Comparison of ENCODE assay signal across 21 cellular contexts in the genomic region with DNA sequence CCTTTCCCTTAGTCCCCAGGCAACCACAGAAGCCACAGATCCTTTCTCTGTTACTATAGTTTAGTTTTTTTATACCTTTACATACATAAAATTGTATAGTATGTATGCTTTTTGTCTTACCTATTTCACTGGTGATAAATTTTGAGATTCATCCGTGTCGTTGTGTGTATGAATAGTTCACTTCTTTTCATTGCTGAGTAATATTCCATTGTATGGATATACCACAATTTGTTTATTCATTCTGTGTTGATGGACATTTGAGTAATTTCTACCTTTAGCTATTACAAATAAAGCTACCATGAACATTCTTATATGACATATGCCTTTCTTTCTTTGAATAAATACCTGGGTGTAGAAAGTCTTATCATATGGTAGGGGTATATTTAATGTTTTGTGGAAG.
"Had no signal": no experiment of that assay in that cellular context is flagged by ENCODE, and none has a peak within 500 bp of the region (broad histone marks: within the 10 kb centered on the region; RNA-seq: fewer than 3 reads in every experiment).

No MANE protein-coding gene starts in this region.

- H3K27ac ChIP-seq: KMS-11, SJSA1, SK-N-MC had no signal

- H3K4me1 ChIP-seq: SJSA1 had no signal

- H3K4me2 ChIP-seq: KMS-11 had no signal

- DNase-seq: IMR-90, Kasumi-1, MM.1S, NCI-H1092 treated with DMSO at 0.1 percent for 48 hours, NCI-H1436, NCI-H187, NCI-H2029, NCI-H2081 treated with DMSO at 0.1 percent for 48 hours, NCI-H2171, NCI-H2227 treated with DMSO at 0.1 percent for 48 hours, NCI-H524, NCI-H526 treated with DMSO at 0.1 percent for 48 hours, NCI-H748 treated with DMSO at 0.1 percent for 48 hours, Right ventricle myocardium superior, RPMI8226, SIG-M5 had no signal

- H3K9ac ChIP-seq: KMS-11 had no signal

- ATAC-seq: HepG2 had no signal

- H3K9me3 ChIP-seq: SJSA1 had no signal

- H3K36me3 ChIP-seq: SJSA1 had no signal

- H3K27me3 ChIP-seq: SJSA1 had no signal

- FAIRE-seq: HepG2, RCC 7860 had no signal

- H3K4me3 ChIP-seq: SJSA1, SK-N-MC had no signal
